ENCODE assay signal across 8 cellular contexts in genomic region chr1:173478099-173478555, GRCh38. TPM values are rescaled to one million over a fixed set of nuclear protein-coding genes. Genes with fewer than 3 reads are reported as not detected.
DNase-seq lines count a peak whose midpoint lies in the region; ATAC-seq and TF ChIP-seq lines count a peak whose summit lies in the region.

No MANE protein-coding gene starts in this region.

- peak overlapping the region; percentile 93 for H3K4me3 Mint-ChIP-seq in osteocyte (ENCODE audit: unreplicated experiment)

- 4 to 6% methylated on average over 9 of the region's 9 CpGs for whole genome bisulfite sequencing in heart right ventricle, 2 donors

- peak overlapping the region; percentile 95 to 99 (median 99) for H3K27ac ChIP-seq in heart right ventricle

- peak; percentile 30 to 84 (median 78) for ATAC-seq in heart right ventricle
- no peak for ATAC-seq in GM18907 (IDR thresholded peaks at IDR 0.05; ENCODE audit: unreplicated experiment)

- DNase-seq in EL (peak; percentile 67), LHCN-M2 (ENCODE audit: low read depth) (peak; percentile 71), adipocyte (ENCODE audit: low read depth) (peak; percentile 87), heart right ventricle (peak; percentile 28 to 62), osteocyte (ENCODE audit: extremely low spot score, unreplicated experiment) (no peak), NCI-H1417 treated with DMSO at 0.1 percent for 48 hours (lab: John Stamatoyannopoulos, UW) (no peak), NCI-H1930 (lab: John Stamatoyannopoulos, UW) (no peak)

- H3K9me3 ChIP-seq in adipocyte (ENCODE audit: control insufficient read depth, low read length) (no peaks in the 10 kb centered on the region), heart right ventricle (no peaks in the 10 kb centered on the region)

- H3K9ac ChIP-seq in adipocyte (ENCODE audit: low read length), result peak overlapping the region; percentile 98

- intact Hi-C loops in heart right ventricle (cut with DNase I), result loop anchor here in 3 of 10 donors (5.0 to 10.0 kb wide), 3 partner anchors 46 to 547 kb away; partner anchors contain the start of genes CENPL (in 2 of the 3), DARS2 (in 2 of the 3) and RC3H1 (in 1 of the 3)

- H3K36me3 ChIP-seq in adipocyte (ENCODE audit: control insufficient read depth, insufficient read depth, low read length, severe bottlenecking) (peaks cover 38% of the 10 kb centered on the region), heart right ventricle (peaks cover 0 to 39% (median 18%) of the 10 kb centered on the region in 9 donors)

- H3K4me1 Mint-ChIP-seq in osteocyte (ENCODE audit: unreplicated experiment), result peaks cover 54% of the 10 kb centered on the region

- H3K27ac Mint-ChIP-seq in osteocyte (ENCODE audit: unreplicated experiment), result peak overlapping the region; percentile 96

- H3K4me3 ChIP-seq in adipocyte (ENCODE audit: low read length) (peak overlapping the region; percentile 97), heart right ventricle (peak overlapping the region; percentile 84 to 95 (median 90))

- H3K27me3 ChIP-seq in adipocyte (replicated peaks; ENCODE audit: control insufficient read depth, insufficient read depth, low read length) (no peaks in the 10 kb centered on the region), heart right ventricle (no peaks in the 10 kb centered on the region)

- no peaks in the 10 kb centered on the region for H3K27me3 Mint-ChIP-seq in osteocyte (ENCODE audit: unreplicated experiment)

- TF ChIP-seq CTCF in heart right ventricle (IDR thresholded peaks at IDR 0.05), result no peak
- no peak for TF ChIP-seq CTCF in osteocyte (IDR thresholded peaks at IDR 0.05)

- peaks cover 70% of the 10 kb centered on the region for H3K4me1 ChIP-seq in adipocyte (ENCODE audit: control insufficient read depth, insufficient read depth, low read length)
- H3K4me1 ChIP-seq in heart right ventricle, result peaks cover 4 to 77% (median 48%) of the 10 kb centered on the region in 9 donors

- no peaks in the 10 kb centered on the region for H3K9me3 Mint-ChIP-seq in osteocyte (ENCODE audit: unreplicated experiment)

- peaks cover 24% of the 10 kb centered on the region for H3K36me3 Mint-ChIP-seq in osteocyte (ENCODE audit: unreplicated experiment)

RNA-seq across cellular contexts. Expression of gene PRDX6, which starts 1.0 kb away (rescaled TPM):
- total RNA-seq in LHCN-M2 (2014; rRNA removed), result 235 and 258 TPM in 2 replicates
- polyA plus RNA-seq in LHCN-M2 (2012), result 359 TPM
- total RNA-seq in heart right ventricle, result 100 to 1,000 TPM; 215 to 698 (median 325) TPM
- 100 to 1,000 TPM; 426 to 640 TPM for polyA plus RNA-seq in heart right ventricle
- 146 and 148 TPM in 2 replicates for total RNA-seq in osteocyte

Comparison
In these comparisons a context has a peak if more than half of its experiments do, and no peak if none do; other contexts are left out.
1. DNase-seq: peak in EL (single experiment), LHCN-M2 (single experiment), adipocyte (single experiment) and heart right ventricle (2 of 2); none in osteocyte (single experiment), NCI-H1417 treated with DMSO at 0.1 percent for 48 hours (single experiment) and NCI-H1930 (0 of 2).